ENCODE assay signal across 1 cellular context in genomic region chr20:38221041-38221589, GRCh38.
TF ChIP-seq lines count a peak whose summit lies in the region.

No MANE protein-coding gene starts in this region.

TF ChIP-seq in HEK293, 187 proteins besides CTCF, POLR2A, EP300 and RAD21 (continued from another document):
- no peak for TF ChIP-seq ZSCAN5A (tag by site-specific recombination; IDR thresholded peaks at IDR 0.05)
- no peak for TF ChIP-seq ZNF473 (tag by site-specific recombination; IDR thresholded peaks at IDR 0.05)
- TF ChIP-seq ZNF596 (tag by site-specific recombination; IDR thresholded peaks at IDR 0.05) = no peak
- TF ChIP-seq HOXA7 (CRISPR knock-in tag; IDR thresholded peaks at IDR 0.05; ENCODE audit: borderline replicate concordance) = no peak
